In genomic region chr14:103296007-103296406, GRCh38 we compare ENCODE assay signal across 16 cellular contexts. TPM values are rescaled to one million over a fixed set of nuclear protein-coding genes. Genes with fewer than 3 reads are reported as not detected.
DNase-seq lines count a peak whose midpoint lies in the region; ATAC-seq and FAIRE-seq lines count a peak whose summit lies in the region.
"Had no signal": no experiment of that assay in that cellular context is flagged by ENCODE, and none has a peak within 500 bp of the region (broad histone marks: within the 10 kb centered on the region; RNA-seq: fewer than 3 reads in every experiment).

No MANE protein-coding gene starts in this region.

- H2BK12ac ChIP-seq in mesenchymal stem cell (ENCODE audit: low read length in 2 of 2) = no peak overlapping the region

- H2BK120ac ChIP-seq in mesenchymal stem cell (ENCODE audit: low read depth, low read length) = no peak overlapping the region

- no peak overlapping the region for H2AFZ ChIP-seq in mesenchymal stem cell (ENCODE audit: low read depth, low read length)
- H2AFZ ChIP-seq: neural progenitor cell had no signal

- peaks cover 19 to 35% of the 10 kb centered on the region in 2 experiments for H3K27me3 ChIP-seq in mesenchymal stem cell (ENCODE audit: control insufficient read depth in 1 of 2, insufficient read depth in 1 of 2, low read length in 2 of 2)
- H3K27me3 ChIP-seq: neural progenitor cell, testis had no signal

- H3K9ac ChIP-seq in mesenchymal stem cell (ENCODE audit: low read length) = no peak overlapping the region
- H3K9ac ChIP-seq: neural progenitor cell had no signal

- peaks cover 0 to 5% of the 10 kb centered on the region in 2 donors for H3K4me1 Mint-ChIP-seq in natural killer cell treated with Interleukin-12 subunit alpha and Interleukin-12 subunit beta and Interleukin-15 and Interleukin-18, amount 100 ng/mL, for 72 hours (ENCODE audit: low read depth in 2 of 2)

- H3K27ac Mint-ChIP-seq in natural killer cell treated with Interleukin-12 subunit alpha and Interleukin-12 subunit beta and Interleukin-15 and Interleukin-18, amount 100 ng/mL, for 72 hours = no peak overlapping the region
- H3K27ac Mint-ChIP-seq: CD8-positive, alpha-beta T cell; neural progenitor cell had no signal

- no peak overlapping the region for H4K91ac ChIP-seq in mesenchymal stem cell (ENCODE audit: low read length)

- no peak overlapping the region for H2AK5ac ChIP-seq in mesenchymal stem cell (ENCODE audit: low read length, severe bottlenecking)

- H2BK15ac ChIP-seq in mesenchymal stem cell (ENCODE audit: low read depth, poor library complexity, severe bottlenecking) = no peak overlapping the region

- no peak overlapping the region for H3K4me2 ChIP-seq in mesenchymal stem cell (ENCODE audit: low read length, poor library complexity, severe bottlenecking)
- H3K4me2 ChIP-seq: neural progenitor cell had no signal

- H3K14ac ChIP-seq in mesenchymal stem cell (ENCODE audit: low read length in 2 of 2) = no peak overlapping the region

- no peak overlapping the region for H3K4me3 ChIP-seq in mesenchymal stem cell (ENCODE audit: insufficient read depth in 1 of 2, low read depth in 1 of 2, low read length in 2 of 2)
- H3K4me3 ChIP-seq: neural progenitor cell, testis had no signal

- peaks cover 3% of the 10 kb centered on the region for H3K4me1 ChIP-seq in mesenchymal stem cell (ENCODE audit: control insufficient read depth, insufficient read depth, low read depth, low read length)
- H3K4me1 ChIP-seq: neural progenitor cell, testis had no signal

- no peak overlapping the region for H3K27ac ChIP-seq in mesenchymal stem cell (ENCODE audit: low read length, poor library complexity, severe bottlenecking)
- H3K27ac ChIP-seq: neural progenitor cell, testis had no signal

- H3K4me3 Mint-ChIP-seq in natural killer cell treated with Interleukin-12 subunit alpha and Interleukin-12 subunit beta and Interleukin-15 and Interleukin-18, amount 100 ng/mL, for 72 hours = no peak overlapping the region
- H3K4me3 Mint-ChIP-seq: CD8-positive, alpha-beta T cell; neural progenitor cell had no signal

- H3K9me3 ChIP-seq in mesenchymal stem cell (ENCODE audit: control insufficient read depth, low read length) = no peaks in the 10 kb centered on the region
- H3K9me3 ChIP-seq: testis had no signal

- peak; percentile 61 for FAIRE-seq in endometrium (lab: Jason Lieb, UNC)

- no peaks in the 10 kb centered on the region for H3K79me1 ChIP-seq in mesenchymal stem cell (replicated peaks; ENCODE audit: low read length, poor library complexity, severe bottlenecking)

- no peak overlapping the region for H3K4ac ChIP-seq in mesenchymal stem cell (ENCODE audit: low read depth in 1 of 2, low read length in 2 of 2)

- no peak overlapping the region for H3K23ac ChIP-seq in mesenchymal stem cell (ENCODE audit: low read length in 2 of 2)

- H3K36me3 ChIP-seq in mesenchymal stem cell (ENCODE audit: control insufficient read depth in 1 of 2, insufficient read depth in 2 of 2, low read depth in 1 of 2, low read length in 2 of 2) = no peaks in the 10 kb centered on the region
- H3K36me3 ChIP-seq: neural progenitor cell had no signal

- no peaks in the 10 kb centered on the region for H3K9me3 Mint-ChIP-seq in natural killer cell treated with Interleukin-12 subunit alpha and Interleukin-12 subunit beta and Interleukin-15 and Interleukin-18, amount 100 ng/mL, for 72 hours
- H3K9me3 Mint-ChIP-seq: CD8-positive, alpha-beta T cell; neural progenitor cell had no signal

- H3K18ac ChIP-seq in mesenchymal stem cell (ENCODE audit: low read depth in 1 of 2, low read length in 2 of 2) = no peak overlapping the region

- H3K36me3 Mint-ChIP-seq in natural killer cell treated with Interleukin-12 subunit alpha and Interleukin-12 subunit beta and Interleukin-15 and Interleukin-18, amount 100 ng/mL, for 72 hours = no peaks in the 10 kb centered on the region
- H3K36me3 Mint-ChIP-seq: CD8-positive, alpha-beta T cell; neural progenitor cell had no signal

- no peak for ATAC-seq in natural killer cell treated with Interleukin-12 subunit alpha and Interleukin-12 subunit beta and Interleukin-15 and Interleukin-18, amount 100 ng/mL, for 72 hours
- ATAC-seq: CD8-positive, alpha-beta T cell had no signal

- peaks cover 9 to 11% of the 10 kb centered on the region in 2 donors for H3K27me3 Mint-ChIP-seq in natural killer cell treated with Interleukin-12 subunit alpha and Interleukin-12 subunit beta and Interleukin-15 and Interleukin-18, amount 100 ng/mL, for 72 hours

- no peak overlapping the region for H4K8ac ChIP-seq in mesenchymal stem cell (ENCODE audit: low read length)

- H2BK5ac ChIP-seq in mesenchymal stem cell (ENCODE audit: low read depth, low read length, poor library complexity, severe bottlenecking) = no peak overlapping the region

- peak; percentile 67 for DNase-seq in EL
- DNase-seq in MV-4-11 (lab: John Stamatoyannopoulos, UW) = peak; percentile 44
- DNase-seq in mesenchymal stem cell = peak; percentile 79
- DNase-seq in SHP77 treated with DMSO at 0.1 percent for 48 hours (lab: John Stamatoyannopoulos, UW) = no peak
- DNase-seq in D341Med (ENCODE audit: low spot score) = no peak
- DNase-seq in natural killer cell treated with Interleukin-12 subunit alpha and Interleukin-12 subunit beta and Interleukin-15 and Interleukin-18, amount 100 ng/mL, for 72 hours (ENCODE audit: low spot score) = no peak
- DNase-seq in activated CD4-positive, alpha-beta T cell treated with anti-CD3 and anti-CD28 coated beads for 4 hours = no peak
- DNase-seq: activated CD4-positive, CD25-positive, alpha-beta regulatory T cell; activated CD8-positive, alpha-beta memory T cell treated with anti-CD3 and anti-CD28 coated beads, Interleukin-2, amount 50 U/mL, for 4 hours; CD8-positive, alpha-beta T cell; effector CD8-positive, alpha-beta T cell; NCI-H1436; NCI-H69; testis had no signal

RNA-seq across cellular contexts. Expression of gene EIF5, which starts 38.0 kb away (rescaled TPM):
- 243 TPM for polyA plus RNA-seq in mesenchymal stem cell (2013, experiment 1 of 2)
- polyA plus RNA-seq in mesenchymal stem cell (2013, experiment 2 of 2) = 253 TPM
- 100 to 1,000 TPM; 246 to 316 TPM for total RNA-seq in natural killer cell treated with Interleukin-12 subunit alpha and Interleukin-12 subunit beta and Interleukin-15 and Interleukin-18, amount 100 ng/mL, for 72 hours

Comparison
In these comparisons a context has a peak if more than half of its experiments do, and no peak if none do; other contexts are left out.
1. DNase-seq: peak in EL (single experiment), MV-4-11 (single experiment) and mesenchymal stem cell (single experiment); none in SHP77 treated with DMSO at 0.1 percent for 48 hours (single experiment), D341Med (single experiment), natural killer cell treated with Interleukin-12 subunit alpha and Interleukin-12 subunit beta and Interleukin-15 and Interleukin-18, amount 100 ng/mL, for 72 hours (single experiment) and activated CD4-positive, alpha-beta T cell treated with anti-CD3 and anti-CD28 coated beads for 4 hours (0 of 2).